ENCODE assay signal across 2 cellular contexts in the genomic region with DNA sequence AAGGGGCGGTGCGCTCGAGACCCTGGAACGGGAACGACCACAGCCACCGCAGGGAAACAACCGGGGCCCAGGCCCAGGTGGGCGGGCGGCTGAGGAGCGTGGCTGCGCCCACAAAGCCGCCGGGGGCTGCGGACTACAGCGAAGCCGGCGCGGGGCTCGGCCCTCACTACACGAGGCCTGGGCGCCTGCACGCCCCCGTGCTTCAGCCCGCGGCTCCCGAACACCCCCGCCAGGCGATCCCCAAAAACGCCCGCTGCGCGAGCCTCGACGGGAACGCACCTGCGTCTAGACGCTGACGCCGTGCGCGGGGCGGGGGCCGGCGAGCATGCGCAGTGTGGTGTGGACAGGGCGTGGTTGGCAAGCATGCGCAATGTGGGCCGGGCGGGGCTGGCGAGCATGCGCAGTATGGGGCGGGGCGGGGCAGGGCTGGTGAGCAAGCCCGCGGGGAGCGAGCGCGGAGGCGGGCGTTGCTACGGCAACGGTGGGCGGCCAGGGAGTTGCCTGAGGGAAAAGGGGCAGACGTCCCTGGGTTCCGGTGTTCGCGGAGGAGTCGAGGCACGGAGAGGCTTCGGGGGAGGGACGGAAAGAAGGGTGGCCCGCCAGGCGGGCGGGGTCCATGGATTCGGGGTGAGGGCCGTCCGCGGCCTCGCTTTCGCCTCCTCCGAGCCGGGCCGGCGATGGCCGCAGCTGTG.
A peak's percentile ranks its signal among the peaks of the same experiment; 100 is the strongest.
TF ChIP-seq lines count a peak whose summit lies in the region.

Gene RNF32, plus strand, starts transcription at position 518 of the 692 bp plus-strand sequence. CDS start 3,104 bp downstream, outside the sequence.

TF ChIP-seq in liver, 16 proteins besides CTCF, POLR2A, EP300 and RAD21 (continued from another document):
- TF ChIP-seq, protein P1, sequence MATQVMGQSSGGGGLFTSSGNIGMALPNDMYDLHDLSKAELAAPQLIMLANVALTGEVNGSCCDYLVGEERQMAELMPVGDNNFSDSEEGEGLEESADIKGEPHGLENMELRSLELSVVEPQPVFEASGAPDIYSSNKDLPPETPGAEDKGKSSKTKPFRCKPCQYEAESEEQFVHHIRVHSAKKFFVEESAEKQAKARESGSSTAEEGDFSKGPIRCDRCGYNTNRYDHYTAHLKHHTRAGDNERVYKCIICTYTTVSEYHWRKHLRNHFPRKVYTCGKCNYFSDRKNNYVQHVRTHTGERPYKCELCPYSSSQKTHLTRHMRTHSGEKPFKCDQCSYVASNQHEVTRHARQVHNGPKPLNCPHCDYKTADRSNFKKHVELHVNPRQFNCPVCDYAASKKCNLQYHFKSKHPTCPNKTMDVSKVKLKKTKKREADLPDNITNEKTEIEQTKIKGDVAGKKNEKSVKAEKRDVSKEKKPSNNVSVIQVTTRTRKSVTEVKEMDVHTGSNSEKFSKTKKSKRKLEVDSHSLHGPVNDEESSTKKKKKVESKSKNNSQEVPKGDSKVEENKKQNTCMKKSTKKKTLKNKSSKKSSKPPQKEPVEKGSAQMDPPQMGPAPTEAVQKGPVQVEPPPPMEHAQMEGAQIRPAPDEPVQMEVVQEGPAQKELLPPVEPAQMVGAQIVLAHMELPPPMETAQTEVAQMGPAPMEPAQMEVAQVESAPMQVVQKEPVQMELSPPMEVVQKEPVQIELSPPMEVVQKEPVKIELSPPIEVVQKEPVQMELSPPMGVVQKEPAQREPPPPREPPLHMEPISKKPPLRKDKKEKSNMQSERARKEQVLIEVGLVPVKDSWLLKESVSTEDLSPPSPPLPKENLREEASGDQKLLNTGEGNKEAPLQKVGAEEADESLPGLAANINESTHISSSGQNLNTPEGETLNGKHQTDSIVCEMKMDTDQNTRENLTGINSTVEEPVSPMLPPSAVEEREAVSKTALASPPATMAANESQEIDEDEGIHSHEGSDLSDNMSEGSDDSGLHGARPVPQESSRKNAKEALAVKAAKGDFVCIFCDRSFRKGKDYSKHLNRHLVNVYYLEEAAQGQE (IDR thresholded peaks at IDR 0.05) = peak; percentile 32

TF ChIP-seq in HepG2, 621 proteins besides CTCF, POLR2A, EP300 and RAD21 (continued from another document):
- TF ChIP-seq, protein P2, sequence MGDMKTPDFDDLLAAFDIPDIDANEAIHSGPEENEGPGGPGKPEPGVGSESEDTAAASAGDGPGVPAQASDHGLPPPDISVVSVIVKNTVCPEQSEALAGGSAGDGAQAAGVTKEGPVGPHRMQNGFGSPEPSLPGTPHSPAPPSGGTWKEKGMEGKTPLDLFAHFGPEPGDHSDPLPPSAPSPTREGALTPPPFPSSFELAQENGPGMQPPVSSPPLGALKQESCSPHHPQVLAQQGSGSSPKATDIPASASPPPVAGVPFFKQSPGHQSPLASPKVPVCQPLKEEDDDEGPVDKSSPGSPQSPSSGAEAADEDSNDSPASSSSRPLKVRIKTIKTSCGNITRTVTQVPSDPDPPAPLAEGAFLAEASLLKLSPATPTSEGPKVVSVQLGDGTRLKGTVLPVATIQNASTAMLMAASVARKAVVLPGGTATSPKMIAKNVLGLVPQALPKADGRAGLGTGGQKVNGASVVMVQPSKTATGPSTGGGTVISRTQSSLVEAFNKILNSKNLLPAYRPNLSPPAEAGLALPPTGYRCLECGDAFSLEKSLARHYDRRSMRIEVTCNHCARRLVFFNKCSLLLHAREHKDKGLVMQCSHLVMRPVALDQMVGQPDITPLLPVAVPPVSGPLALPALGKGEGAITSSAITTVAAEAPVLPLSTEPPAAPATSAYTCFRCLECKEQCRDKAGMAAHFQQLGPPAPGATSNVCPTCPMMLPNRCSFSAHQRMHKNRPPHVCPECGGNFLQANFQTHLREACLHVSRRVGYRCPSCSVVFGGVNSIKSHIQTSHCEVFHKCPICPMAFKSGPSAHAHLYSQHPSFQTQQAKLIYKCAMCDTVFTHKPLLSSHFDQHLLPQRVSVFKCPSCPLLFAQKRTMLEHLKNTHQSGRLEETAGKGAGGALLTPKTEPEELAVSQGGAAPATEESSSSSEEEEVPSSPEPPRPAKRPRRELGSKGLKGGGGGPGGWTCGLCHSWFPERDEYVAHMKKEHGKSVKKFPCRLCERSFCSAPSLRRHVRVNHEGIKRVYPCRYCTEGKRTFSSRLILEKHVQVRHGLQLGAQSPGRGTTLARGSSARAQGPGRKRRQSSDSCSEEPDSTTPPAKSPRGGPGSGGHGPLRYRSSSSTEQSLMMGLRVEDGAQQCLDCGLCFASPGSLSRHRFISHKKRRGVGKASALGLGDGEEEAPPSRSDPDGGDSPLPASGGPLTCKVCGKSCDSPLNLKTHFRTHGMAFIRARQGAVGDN (CRISPR knock-in tag; IDR thresholded peaks at IDR 0.05) = no peak
- TF ChIP-seq, protein P3, sequence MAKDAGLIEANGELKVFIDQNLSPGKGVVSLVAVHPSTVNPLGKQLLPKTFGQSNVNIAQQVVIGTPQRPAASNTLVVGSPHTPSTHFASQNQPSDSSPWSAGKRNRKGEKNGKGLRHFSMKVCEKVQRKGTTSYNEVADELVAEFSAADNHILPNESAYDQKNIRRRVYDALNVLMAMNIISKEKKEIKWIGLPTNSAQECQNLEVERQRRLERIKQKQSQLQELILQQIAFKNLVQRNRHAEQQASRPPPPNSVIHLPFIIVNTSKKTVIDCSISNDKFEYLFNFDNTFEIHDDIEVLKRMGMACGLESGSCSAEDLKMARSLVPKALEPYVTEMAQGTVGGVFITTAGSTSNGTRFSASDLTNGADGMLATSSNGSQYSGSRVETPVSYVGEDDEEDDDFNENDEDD (CRISPR knock-in tag; IDR thresholded peaks at IDR 0.05; ENCODE audit: borderline replicate concordance) = no peak
- TF ChIP-seq ZNF24 (IDR thresholded peaks at IDR 0.05) (no peak), ZNF713 (CRISPR knock-in tag; IDR thresholded peaks at IDR 0.05) (no peak), MNT (IDR thresholded peaks at IDR 0.05) (no peak), ZSCAN25 (CRISPR knock-in tag; IDR thresholded peaks at IDR 0.05) (no peak), MATR3 (CRISPR knock-in tag; IDR thresholded peaks at IDR 0.05) (no peak), ZBTB8A (CRISPR knock-in tag; IDR thresholded peaks at IDR 0.05; ENCODE audit: borderline replicate concordance, low read depth) (no peak), CSRNP1 (CRISPR knock-in tag; IDR thresholded peaks at IDR 0.05) (no peak)
- TF ChIP-seq, protein P4, sequence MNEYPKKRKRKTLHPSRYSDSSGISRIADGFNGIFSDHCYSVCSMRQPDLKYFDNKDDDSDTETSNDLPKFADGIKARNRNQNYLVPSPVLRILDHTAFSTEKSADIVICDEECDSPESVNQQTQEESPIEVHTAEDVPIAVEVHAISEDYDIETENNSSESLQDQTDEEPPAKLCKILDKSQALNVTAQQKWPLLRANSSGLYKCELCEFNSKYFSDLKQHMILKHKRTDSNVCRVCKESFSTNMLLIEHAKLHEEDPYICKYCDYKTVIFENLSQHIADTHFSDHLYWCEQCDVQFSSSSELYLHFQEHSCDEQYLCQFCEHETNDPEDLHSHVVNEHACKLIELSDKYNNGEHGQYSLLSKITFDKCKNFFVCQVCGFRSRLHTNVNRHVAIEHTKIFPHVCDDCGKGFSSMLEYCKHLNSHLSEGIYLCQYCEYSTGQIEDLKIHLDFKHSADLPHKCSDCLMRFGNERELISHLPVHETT (CRISPR knock-in tag; conservative IDR thresholded peaks at IDR 0.05) = no peak
